In the genomic region with DNA sequence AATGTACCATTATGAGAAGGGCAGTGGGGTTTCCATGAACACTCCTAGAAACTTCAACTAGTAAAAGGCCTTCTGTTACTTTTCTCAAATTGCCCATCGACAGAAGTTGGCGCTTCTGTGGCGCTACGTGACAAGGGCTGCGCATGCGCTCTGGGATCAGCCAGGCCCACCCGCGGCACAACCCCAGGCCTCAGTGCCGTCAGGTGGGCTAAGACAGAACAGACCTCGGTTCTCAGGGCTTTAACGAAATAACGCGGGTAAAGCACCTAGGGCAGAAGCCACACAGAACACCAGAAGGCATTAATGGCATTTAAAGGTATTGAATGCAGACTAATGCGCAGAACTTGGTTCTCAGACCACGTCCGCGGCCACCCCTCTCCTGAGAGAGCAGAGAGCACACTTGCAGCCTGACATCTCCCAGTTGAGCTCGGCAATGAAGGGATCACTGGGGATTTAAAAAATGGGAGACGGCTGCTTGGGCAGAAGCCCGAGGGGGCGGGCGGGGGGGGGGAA, we compare ENCODE assay signal across 8 cellular contexts.
A peak's percentile ranks its signal among the peaks of the same experiment; 100 is the strongest.
DNase-seq lines count a peak whose midpoint lies in the region; ATAC-seq and TF ChIP-seq lines count a peak whose summit lies in the region.

No MANE protein-coding gene starts in this region.

- peak overlapping the region; percentile 64 for H3K27ac ChIP-seq in RWPE2 (ENCODE audit: poor library complexity, severe bottlenecking)
- H3K27ac ChIP-seq in suprapubic skin = peak overlapping the region; percentile 95

- TF ChIP-seq CTCF in RWPE2 (IDR thresholded peaks at IDR 0.05; ENCODE audit: poor library complexity, severe bottlenecking) (no peak), suprapubic skin (IDR thresholded peaks at IDR 0.05) (no peak)

- WGBS in suprapubic skin = 4% methylated on average over 15 of the region's 22 CpGs

- no peak for TF ChIP-seq EP300 in suprapubic skin (IDR thresholded peaks at IDR 0.05)

- peaks cover 2% of the 10 kb centered on the region for H3K36me3 Mint-ChIP-seq in activated naive CD4-positive, alpha-beta T cell treated with anti-CD3 and anti-CD28 coated beads, Interleukin-2, amount 10 ng/mL, durations not matched to agents 7 days and 5 days

- no peaks in the 10 kb centered on the region for H3K9me3 Mint-ChIP-seq in activated naive CD4-positive, alpha-beta T cell treated with anti-CD3 and anti-CD28 coated beads, Interleukin-2, amount 10 ng/mL, durations not matched to agents 7 days and 5 days

- CTCF ChIA-PET in activated naive CD4-positive, alpha-beta T cell treated with anti-CD3 and anti-CD28 coated beads, Interleukin-2, amount 10 ng/mL, durations not matched to agents 7 days and 5 days (lab: Charles Lee) = interaction anchor here (1.8 to 4.4 kb wide), 2 partner anchors 12 to 16 kb away, joined by 3 to 13 read pairs; no protein-coding TSS in a partner anchor

- no peaks in the 10 kb centered on the region for H3K9me3 ChIP-seq in RWPE2 (ENCODE audit: severe bottlenecking)
- no peaks in the 10 kb centered on the region for H3K9me3 ChIP-seq in suprapubic skin

- peak overlapping the region; percentile 77 for H3K4me3 Mint-ChIP-seq in activated naive CD4-positive, alpha-beta T cell treated with anti-CD3 and anti-CD28 coated beads, Interleukin-2, amount 10 ng/mL, durations not matched to agents 7 days and 5 days

- ATAC-seq in GM21447 (IDR thresholded peaks at IDR 0.05; ENCODE audit: unreplicated experiment) (peak; percentile 26), RWPE2 (ENCODE audit: low read depth) (peak; percentile 44)

- H3K4me1 Mint-ChIP-seq in activated naive CD4-positive, alpha-beta T cell treated with anti-CD3 and anti-CD28 coated beads, Interleukin-2, amount 10 ng/mL, durations not matched to agents 7 days and 5 days = peaks cover 18% of the 10 kb centered on the region

- H3K27me3 ChIP-seq in RWPE2 (ENCODE audit: insufficient read depth, poor library complexity, severe bottlenecking) (peaks cover 6% of the 10 kb centered on the region), suprapubic skin (no peaks in the 10 kb centered on the region)

- H3K27ac Mint-ChIP-seq in activated naive CD4-positive, alpha-beta T cell treated with anti-CD3 and anti-CD28 coated beads, Interleukin-2, amount 10 ng/mL, durations not matched to agents 7 days and 5 days = peak overlapping the region; percentile 94

- DNase-seq in CMK (ENCODE audit: low read depth) (peak; percentile 52), HuH-7 (ENCODE audit: low spot score) (peak; percentile 66), RWPE2 (ENCODE audit: low spot score) (no peak), globus pallidus (ENCODE audit: low spot score) (peak; percentile 87), nucleus accumbens (lab: John Stamatoyannopoulos, UW) (peak in 54 of 56 donors; percentile 13 to 86 (median 70)), suprapubic skin (ENCODE audit: low spot score in 2 of 2) (peak in 1 of 2 donors; percentile 84)
- peak; percentile 76 for DNase-seq in activated naive CD4-positive, alpha-beta T cell treated with anti-CD3 and anti-CD28 coated beads, Interleukin-2, amount 10 ng/mL, durations not matched to agents 7 days and 5 days

- no peaks in the 10 kb centered on the region for H3K36me3 ChIP-seq in RWPE2 (ENCODE audit: low read depth)
- no peaks in the 10 kb centered on the region for H3K36me3 ChIP-seq in suprapubic skin

- H3K27me3 Mint-ChIP-seq in activated naive CD4-positive, alpha-beta T cell treated with anti-CD3 and anti-CD28 coated beads, Interleukin-2, amount 10 ng/mL, durations not matched to agents 7 days and 5 days = peaks cover 8% of the 10 kb centered on the region

- TF ChIP-seq POLR2A in suprapubic skin (IDR thresholded peaks at IDR 0.05) = no peak

- H3K4me1 ChIP-seq in RWPE2 (ENCODE audit: insufficient read depth, poor library complexity, severe bottlenecking) (no peaks in the 10 kb centered on the region), suprapubic skin (peaks cover 12% of the 10 kb centered on the region)

- H3K4me3 ChIP-seq in RWPE2 (ENCODE audit: severe bottlenecking) (peak overlapping the region; percentile 59), suprapubic skin (peak overlapping the region; percentile 75)
